8 cellular contexts compared by ENCODE assay signal in genomic region chr3:156676467-156677119, GRCh38. TPM values are rescaled to one million over a fixed set of nuclear protein-coding genes. Genes with fewer than 3 reads are reported as not detected.
DNase-seq lines count a peak whose midpoint lies in the region; ATAC-seq and TF ChIP-seq lines count a peak whose summit lies in the region.

No MANE protein-coding gene starts in this region.

- no peak for TF ChIP-seq POLR2A in thyroid gland (IDR thresholded peaks at IDR 0.05)

- H3K9me3 ChIP-seq in iPS-18a (ENCODE audit: control insufficient read depth, low read depth, low read length), result no peaks in the 10 kb centered on the region
- no peaks in the 10 kb centered on the region for H3K9me3 ChIP-seq in thyroid gland

- H3K9ac ChIP-seq in iPS-18a (ENCODE audit: low read length), result no peak overlapping the region

- H3K36me3 Mint-ChIP-seq in activated T-cell treated with anti-CD3 and anti-CD28 coated beads, Interleukin-2, amount 50 U/mL, for 72 hours (ENCODE audit: insufficient read depth in 2 of 2), result peaks cover 22 to 37% of the 10 kb centered on the region in 2 donors

- WGBS in thyroid gland, 2 donors, result 84 to 88% methylated on average over 4 of the region's 4 CpGs

- H3K9me3 Mint-ChIP-seq in activated T-cell treated with anti-CD3 and anti-CD28 coated beads, Interleukin-2, amount 50 U/mL, for 72 hours, result no peaks in the 10 kb centered on the region

- peaks cover 16% of the 10 kb centered on the region for H3K36me3 ChIP-seq in iPS-18a (ENCODE audit: control insufficient read depth, low read depth, low read length)
- peaks cover 0 to 8% of the 10 kb centered on the region in 2 donors for H3K36me3 ChIP-seq in thyroid gland

- peak overlapping the region; percentile 97 for H3K27ac Mint-ChIP-seq in activated T-cell treated with anti-CD3 and anti-CD28 coated beads, Interleukin-2, amount 50 U/mL, for 72 hours

- peak overlapping the region; percentile 95 to 98 for H3K4me3 Mint-ChIP-seq in activated T-cell treated with anti-CD3 and anti-CD28 coated beads, Interleukin-2, amount 50 U/mL, for 72 hours

- intact Hi-C loops in thyroid gland (cut with DNase I), result loop anchor here (10.0 kb wide), 2 partner anchors 122 to 138 kb away; partner anchors contain the start of gene SSR3

- H3K27ac ChIP-seq in iPS-18a (ENCODE audit: low read length), result no peak overlapping the region
- H3K27ac ChIP-seq in thyroid gland, result peak overlapping the region in 1 of 3 donors; percentile 97

- TF ChIP-seq CTCF in WI38 (IDR thresholded peaks at IDR 0.05; ENCODE audit: low read depth, low read length), result no peak
- no peak for TF ChIP-seq CTCF in thyroid gland (IDR thresholded peaks at IDR 0.05)

- H3K4me3 ChIP-seq in WI38 (ENCODE audit: low read depth, low read length) (peak overlapping the region; percentile 91), iPS-18a (ENCODE audit: low read length) (peak overlapping the region; percentile 82), thyroid gland (replicated peaks in 1 of 3) (peak overlapping the region in 2 of 3 donors; percentile 55 to 84)

- peaks cover 14% of the 10 kb centered on the region for H3K27me3 ChIP-seq in iPS-18a (ENCODE audit: control insufficient read depth, insufficient read depth, low read length)
- H3K27me3 ChIP-seq in thyroid gland, result no peaks in the 10 kb centered on the region

- peaks cover 64% of the 10 kb centered on the region for H3K4me1 Mint-ChIP-seq in activated T-cell treated with anti-CD3 and anti-CD28 coated beads, Interleukin-2, amount 50 U/mL, for 72 hours (ENCODE audit: low read depth)

- no peak for ATAC-seq in activated T-cell treated with anti-CD3 and anti-CD28 coated beads, Interleukin-2, amount 50 U/mL, for 72 hours (replicated peaks in 1 of 2)
- no peak for ATAC-seq in GM18868 (IDR thresholded peaks at IDR 0.05; ENCODE audit: unreplicated experiment)

- DNase-seq in activated T-cell treated with anti-CD3 and anti-CD28 coated beads, Interleukin-2, amount 50 U/mL, for 72 hours, result no peak
- DNase-seq in activated T-cell treated with anti-CD3 and anti-CD28 coated beads for 4 hours, result no peak
- no peak for DNase-seq in thyroid gland
- no peak for DNase-seq in activated effector memory CD4-positive, alpha-beta T cell treated with Interleukin-2 at 50 U/mL for 16 hours
- DNase-seq in T-helper 9 cell, result no peak

- H3K4me1 ChIP-seq in iPS-18a (ENCODE audit: control insufficient read depth, low read depth, low read length) (peaks cover 11% of the 10 kb centered on the region), thyroid gland (peaks cover 30 to 41% of the 10 kb centered on the region in 2 donors)

- peaks cover 7% of the 10 kb centered on the region for H3K27me3 Mint-ChIP-seq in activated T-cell treated with anti-CD3 and anti-CD28 coated beads, Interleukin-2, amount 50 U/mL, for 72 hours (ENCODE audit: low read depth)

RNA-seq across cellular contexts. Expression of gene TIPARP, which starts 2.2 kb away (rescaled TPM):
- 10 to 100 TPM; 21.3 to 21.6 TPM for total RNA-seq in activated T-cell treated with anti-CD3 and anti-CD28 coated beads, Interleukin-2, amount 50 U/mL, for 72 hours
- 10 to 100 TPM; 23.3 to 65.0 (median 31.2) TPM for total RNA-seq in thyroid gland
